ENCODE assay signal across 1 cellular context in genomic region chr12:117261267-117261666, GRCh38.
TF ChIP-seq lines count a peak whose summit lies in the region.

No MANE protein-coding gene starts in this region.

TF ChIP-seq in GM23338, 12 proteins besides CTCF, POLR2A, EP300 and RAD21 (continued from another document):
- TF ChIP-seq ZNF462 (CRISPR knock-in tag; IDR thresholded peaks at IDR 0.05): no peak
- TF ChIP-seq POLR2AphosphoS5 (IDR thresholded peaks at IDR 0.05; ENCODE audit: low read depth): no peak
- TF ChIP-seq ZNF331 (CRISPR knock-in tag; IDR thresholded peaks at IDR 0.05; ENCODE audit: low read depth): no peak
